9 cellular contexts compared by ENCODE assay signal in genomic region chr17:40094874-40095273, GRCh38. TPM values are rescaled to one million over a fixed set of nuclear protein-coding genes. Genes with fewer than 3 reads are reported as not detected.
DNase-seq lines count a peak whose midpoint lies in the region; ATAC-seq and TF ChIP-seq lines count a peak whose summit lies in the region.
"Had no signal": no experiment of that assay in that cellular context is flagged by ENCODE, and none has a peak within 500 bp of the region (broad histone marks: within the 10 kb centered on the region; RNA-seq: fewer than 3 reads in every experiment).

No MANE protein-coding gene starts in this region.

- no peak overlapping the region for H2BK15ac ChIP-seq in IMR-90 (ENCODE audit: low read depth, low read length)

- BruUV-seq in IMR-90 (replicated peaks; lab: Mats Ljungman, UMichigan) = no TSS peak

- no peak overlapping the region for H3K18ac ChIP-seq in IMR-90 (ENCODE audit: low read depth, low read length)

- H3K27ac Mint-ChIP-seq in activated CD8-positive, alpha-beta T cell treated with anti-CD3 and anti-CD28 coated beads, Interleukin-2, amount 10 ng/mL, durations not matched to agents 7 days and 5 days = peak overlapping the region; percentile 20

- intact Hi-C loops in IMR-90 (cut with micrococcal nuclease) = no loop called here

- no peak for TF ChIP-seq CTCF in IMR-90 (conservative IDR thresholded peaks at IDR 0.05; ENCODE audit: low read depth, low read length)

- no peak overlapping the region for H3K27ac ChIP-seq in IMR-90 (ENCODE audit: insufficient read depth, low read length)
- peak overlapping the region; percentile 72 for H3K27ac ChIP-seq in layer of hippocampus (ENCODE audit: low read depth, low read length)
- H3K27ac ChIP-seq in subcutaneous abdominal adipose tissue (ENCODE audit: low read depth, low read length) = peak overlapping the region; percentile 95

- no peak overlapping the region for H2BK120ac ChIP-seq in IMR-90 (ENCODE audit: low read depth, low read length)

- H2AK5ac ChIP-seq in IMR-90 (ENCODE audit: low read depth, low read length) = no peak overlapping the region

- H3K9me3 Mint-ChIP-seq in activated CD8-positive, alpha-beta T cell treated with anti-CD3 and anti-CD28 coated beads, Interleukin-2, amount 10 ng/mL, durations not matched to agents 7 days and 5 days (ENCODE audit: insufficient read depth) = no peaks in the 10 kb centered on the region

- H3K27me3 ChIP-seq in IMR-90 (ENCODE audit: control insufficient read depth, insufficient read depth, low read length) (no peaks in the 10 kb centered on the region), layer of hippocampus (ENCODE audit: control insufficient read depth, insufficient read depth, low read length) (no peaks in the 10 kb centered on the region), subcutaneous abdominal adipose tissue (ENCODE audit: control insufficient read depth in 5 of 5, insufficient read depth in 4 of 5, low read length in 5 of 5) (no peaks in the 10 kb centered on the region)

- H4K91ac ChIP-seq in IMR-90 (ENCODE audit: insufficient read depth, low read depth, low read length) = no peak overlapping the region

- H3K36me3 ChIP-seq in IMR-90 (ENCODE audit: control insufficient read depth, insufficient read depth, low read length) = peaks cover 55% of the 10 kb centered on the region
- peaks cover 0 to 76% (median 67%) of the 10 kb centered on the region in 5 donors for H3K36me3 ChIP-seq in subcutaneous abdominal adipose tissue (ENCODE audit: control insufficient read depth in 5 of 5, insufficient read depth in 5 of 5, low read length in 5 of 5)

- no peak overlapping the region for H3K9ac ChIP-seq in IMR-90 (ENCODE audit: low read depth, low read length)
- peak overlapping the region in 1 of 5 donors; percentile 25 for H3K9ac ChIP-seq in subcutaneous abdominal adipose tissue (ENCODE audit: low read length in 5 of 5)

- 100% methylated on average over 2 of the region's 14 CpGs; no CpG with 5 or more reads in 1 of the 2 experiments for WGBS in IMR-90 (ENCODE audit: extremely low coverage in 2 of 2, insufficient read length in 1 of 2), 2 experiments

- DNase-seq in IMR-90 = no peak
- DNase-seq in activated CD8-positive, alpha-beta T cell treated with anti-CD3 and anti-CD28 coated beads, Interleukin-2, amount 10 ng/mL, durations not matched to agents 7 days and 5 days = no peak
- no peak for DNase-seq in DMS79 (lab: John Stamatoyannopoulos, UW)
- DNase-seq in medulla oblongata (ENCODE audit: extremely low spot score) = no peak
- DNase-seq: NCI-H1105 treated with DMSO at 0.1 percent for 48 hours, NCI-H774 had no signal

- H3K4ac ChIP-seq in IMR-90 (ENCODE audit: low read depth, low read length) = no peak overlapping the region

- H3K27me3 Mint-ChIP-seq in activated CD8-positive, alpha-beta T cell treated with anti-CD3 and anti-CD28 coated beads, Interleukin-2, amount 10 ng/mL, durations not matched to agents 7 days and 5 days (ENCODE audit: low read depth) = no peaks in the 10 kb centered on the region

- peaks cover 47% of the 10 kb centered on the region for H3K36me3 Mint-ChIP-seq in activated CD8-positive, alpha-beta T cell treated with anti-CD3 and anti-CD28 coated beads, Interleukin-2, amount 10 ng/mL, durations not matched to agents 7 days and 5 days (ENCODE audit: low read depth)

- H3K56ac ChIP-seq in IMR-90 (ENCODE audit: extremely low read depth, insufficient read depth, low read length) = no peak overlapping the region

- H3K79me1 ChIP-seq in IMR-90 (ENCODE audit: low read depth in 1 of 2, low read length in 2 of 2) = peaks cover 19 to 46% of the 10 kb centered on the region in 2 experiments; a peak in 3 of 4 replicates

- no peak for ATAC-seq in IMR-90 (ENCODE audit: low read depth)
- ATAC-seq in activated CD8-positive, alpha-beta T cell treated with anti-CD3 and anti-CD28 coated beads, Interleukin-2, amount 10 ng/mL, durations not matched to agents 7 days and 5 days = no peak
- ATAC-seq in HG03045 (IDR thresholded peaks at IDR 0.05; ENCODE audit: unreplicated experiment) = no peak

- peaks cover 7% of the 10 kb centered on the region; the same call in 1 of the 2 replicates for H4K20me1 ChIP-seq in IMR-90 (ENCODE audit: insufficient read depth, low read length)

- no peak for TF ChIP-seq POLR2A in IMR-90 (IDR thresholded peaks at IDR 0.05; ENCODE audit: low read depth, low read length)

- H3K4me3 ChIP-seq in IMR-90 (ENCODE audit: insufficient read depth, low read depth, low read length) = no peak overlapping the region
- no peak overlapping the region for H3K4me3 ChIP-seq in subcutaneous abdominal adipose tissue (ENCODE audit: low read depth in 1 of 5, low read length in 5 of 5)

- CTCF ChIA-PET in IMR-90 (lab: Yijun Ruan, JAX) = no interaction called here
- CTCF ChIA-PET in activated CD8-positive, alpha-beta T cell treated with anti-CD3 and anti-CD28 coated beads, Interleukin-2, amount 10 ng/mL, durations not matched to agents 7 days and 5 days (lab: Charles Lee) = interaction anchor here (0.9 to 9.9 kb wide), 4 partner anchors 9 to 26 kb away, joined by 3 to 156 read pairs (median 5); no protein-coding TSS in a partner anchor

- H3K9me3 ChIP-seq in IMR-90 (ENCODE audit: control insufficient read depth, insufficient read depth, low read length) = no peaks in the 10 kb centered on the region
- no peaks in the 10 kb centered on the region for H3K9me3 ChIP-seq in subcutaneous abdominal adipose tissue (ENCODE audit: control insufficient read depth in 5 of 5, low read length in 5 of 5)

- H3K4me3 Mint-ChIP-seq in activated CD8-positive, alpha-beta T cell treated with anti-CD3 and anti-CD28 coated beads, Interleukin-2, amount 10 ng/mL, durations not matched to agents 7 days and 5 days = no peak overlapping the region

- no peak overlapping the region for H2BK5ac ChIP-seq in IMR-90 (ENCODE audit: low read depth, low read length, poor library complexity, severe bottlenecking)

- peaks cover 61% of the 10 kb centered on the region for H3K4me1 Mint-ChIP-seq in activated CD8-positive, alpha-beta T cell treated with anti-CD3 and anti-CD28 coated beads, Interleukin-2, amount 10 ng/mL, durations not matched to agents 7 days and 5 days (ENCODE audit: low read depth)

- H2AFZ ChIP-seq in IMR-90 (replicated peaks; ENCODE audit: low read length, poor library complexity) = no peak overlapping the region

- peaks cover 16% of the 10 kb centered on the region for H3K9me1 ChIP-seq in IMR-90 (ENCODE audit: insufficient read depth, low read length)

- POLR2A ChIA-PET in IMR-90 (lab: Charles Lee; ENCODE audit: unreplicated experiment) = no interaction called here
- POLR2A ChIA-PET in activated CD8-positive, alpha-beta T cell treated with anti-CD3 and anti-CD28 coated beads, Interleukin-2, amount 10 ng/mL, durations not matched to agents 7 days and 5 days (lab: Charles Lee) = interaction anchor here (0.7 to 1.6 kb wide), 2 partner anchors 19 to 30 kb away, joined by 3 to 5 read pairs; no protein-coding TSS in a partner anchor

- in situ Hi-C loops in IMR-90 (cut with MboI; ENCODE audit: low sequenced_read_pairs) = no loop called here

- no peak overlapping the region for H3K4me2 ChIP-seq in IMR-90 (ENCODE audit: low read depth, low read length)

- no peak overlapping the region for H3K14ac ChIP-seq in IMR-90 (replicated peaks; ENCODE audit: low read depth, low read length)

- H4K8ac ChIP-seq in IMR-90 (ENCODE audit: low read depth in 2 of 2, low read length in 2 of 2) = no peak overlapping the region

- H4K5ac ChIP-seq in IMR-90 (ENCODE audit: low read depth, low read length) = no peak overlapping the region

- no peak overlapping the region for H2BK20ac ChIP-seq in IMR-90 (ENCODE audit: low read depth, low read length)

- peaks cover 15% of the 10 kb centered on the region for H3K4me1 ChIP-seq in IMR-90 (ENCODE audit: control insufficient read depth, insufficient read depth, low read length)
- H3K4me1 ChIP-seq in subcutaneous abdominal adipose tissue (ENCODE audit: control insufficient read depth in 5 of 5, insufficient read depth in 5 of 5, low read length in 5 of 5) = peaks cover 30 to 72% (median 65%) of the 10 kb centered on the region in 5 donors

- TF ChIP-seq RAD21 in IMR-90 (IDR thresholded peaks at IDR 0.05; ENCODE audit: low read length) = no peak

- dilution Hi-C loops in IMR-90 (cut with HindIII; ENCODE audit: low sequenced_read_pairs, unreplicated experiment) = no loop called here

- H2AK9ac ChIP-seq in IMR-90 (replicated peaks; ENCODE audit: low read depth, low read length, poor library complexity) = peak overlapping the region; percentile 10

- no peak overlapping the region for H3K23ac ChIP-seq in IMR-90 (ENCODE audit: low read depth, low read length)

RNA-seq across cellular contexts. Expression of gene NR1D1, which starts 5.5 kb away (rescaled TPM):
- total RNA-seq in IMR-90 (2012; rRNA removed) = 0.28 and 0.36 TPM in 2 replicates
- polyA plus RNA-seq in IMR-90 (2012; rRNA removed) = 4.4 and 7.2 TPM in 2 replicates
- 4.1 and 8.6 TPM in 2 replicates for polyA plus RNA-seq in IMR-90 (2012; cell fraction: cytosol; rRNA removed)
- polyA plus RNA-seq in IMR-90 (2012; cell fraction: nucleus; rRNA removed; ENCODE audit: low replicate concordance) = 11.1 and 25.2 TPM in 2 replicates
- 1 to 10 TPM; 4.1 to 4.9 TPM for total RNA-seq in activated CD8-positive, alpha-beta T cell treated with anti-CD3 and anti-CD28 coated beads, Interleukin-2, amount 10 ng/mL, durations not matched to agents 7 days and 5 days

RNA-seq across cellular contexts. Expression of gene MSL1, which starts 26.9 kb away (rescaled TPM):
- 28.3 and 29.7 TPM in 2 replicates for total RNA-seq in IMR-90 (2012; rRNA removed)
- 38.4 and 48.4 TPM in 2 replicates for polyA plus RNA-seq in IMR-90 (2012; rRNA removed)
- 12.2 and 14.7 TPM in 2 replicates for polyA plus RNA-seq in IMR-90 (2012; cell fraction: cytosol; rRNA removed)
- polyA plus RNA-seq in IMR-90 (2012; cell fraction: nucleus; rRNA removed; ENCODE audit: low replicate concordance) = 45.5 and 129 TPM in 2 replicates
- total RNA-seq in activated CD8-positive, alpha-beta T cell treated with anti-CD3 and anti-CD28 coated beads, Interleukin-2, amount 10 ng/mL, durations not matched to agents 7 days and 5 days = 10 to 100 TPM; 80.5 to 83.2 TPM

RNA-seq across cellular contexts. Expression of gene THRA, which starts 32.1 kb away (rescaled TPM):
- 20.8 and 22.0 TPM in 2 replicates for total RNA-seq in IMR-90 (2012; rRNA removed)
- polyA plus RNA-seq in IMR-90 (2012; rRNA removed) = 21.9 and 23.4 TPM in 2 replicates
- polyA plus RNA-seq in IMR-90 (2012; cell fraction: cytosol; rRNA removed) = 22.4 and 25.8 TPM in 2 replicates
- 17.8 and 22.5 TPM in 2 replicates for polyA plus RNA-seq in IMR-90 (2012; cell fraction: nucleus; rRNA removed; ENCODE audit: low replicate concordance)
- 1 to 10 TPM; 8.7 to 9.7 TPM for total RNA-seq in activated CD8-positive, alpha-beta T cell treated with anti-CD3 and anti-CD28 coated beads, Interleukin-2, amount 10 ng/mL, durations not matched to agents 7 days and 5 days

RNA-seq across cellular contexts. Expression of gene MED24, which starts 40.7 kb away (rescaled TPM):
- 18.6 and 25.8 TPM in 2 replicates for total RNA-seq in IMR-90 (2012; rRNA removed)
- 73.6 and 79.0 TPM in 2 replicates for polyA plus RNA-seq in IMR-90 (2012; rRNA removed)
- polyA plus RNA-seq in IMR-90 (2012; cell fraction: cytosol; rRNA removed) = 29.9 and 49.0 TPM in 2 replicates
- 167 and 365 TPM in 2 replicates for polyA plus RNA-seq in IMR-90 (2012; cell fraction: nucleus; rRNA removed; ENCODE audit: low replicate concordance)
- total RNA-seq in activated CD8-positive, alpha-beta T cell treated with anti-CD3 and anti-CD28 coated beads, Interleukin-2, amount 10 ng/mL, durations not matched to agents 7 days and 5 days = 10 to 100 TPM; 93.4 to 96.7 TPM

RNA-seq across cellular contexts. Expression of gene CASC3, which starts 45.5 kb away (rescaled TPM):
- total RNA-seq in IMR-90 (2012; rRNA removed) = 24.4 and 25.1 TPM in 2 replicates
- 36.2 and 38.9 TPM in 2 replicates for polyA plus RNA-seq in IMR-90 (2012; rRNA removed)
- polyA plus RNA-seq in IMR-90 (2012; cell fraction: cytosol; rRNA removed) = 15.9 and 19.2 TPM in 2 replicates
- 83.7 and 153 TPM in 2 replicates for polyA plus RNA-seq in IMR-90 (2012; cell fraction: nucleus; rRNA removed; ENCODE audit: low replicate concordance)
- total RNA-seq in activated CD8-positive, alpha-beta T cell treated with anti-CD3 and anti-CD28 coated beads, Interleukin-2, amount 10 ng/mL, durations not matched to agents 7 days and 5 days = 10 to 100 TPM; 66.2 to 67.7 TPM
